Comparison of ENCODE assay signal across 10 cellular contexts in the genomic region with DNA sequence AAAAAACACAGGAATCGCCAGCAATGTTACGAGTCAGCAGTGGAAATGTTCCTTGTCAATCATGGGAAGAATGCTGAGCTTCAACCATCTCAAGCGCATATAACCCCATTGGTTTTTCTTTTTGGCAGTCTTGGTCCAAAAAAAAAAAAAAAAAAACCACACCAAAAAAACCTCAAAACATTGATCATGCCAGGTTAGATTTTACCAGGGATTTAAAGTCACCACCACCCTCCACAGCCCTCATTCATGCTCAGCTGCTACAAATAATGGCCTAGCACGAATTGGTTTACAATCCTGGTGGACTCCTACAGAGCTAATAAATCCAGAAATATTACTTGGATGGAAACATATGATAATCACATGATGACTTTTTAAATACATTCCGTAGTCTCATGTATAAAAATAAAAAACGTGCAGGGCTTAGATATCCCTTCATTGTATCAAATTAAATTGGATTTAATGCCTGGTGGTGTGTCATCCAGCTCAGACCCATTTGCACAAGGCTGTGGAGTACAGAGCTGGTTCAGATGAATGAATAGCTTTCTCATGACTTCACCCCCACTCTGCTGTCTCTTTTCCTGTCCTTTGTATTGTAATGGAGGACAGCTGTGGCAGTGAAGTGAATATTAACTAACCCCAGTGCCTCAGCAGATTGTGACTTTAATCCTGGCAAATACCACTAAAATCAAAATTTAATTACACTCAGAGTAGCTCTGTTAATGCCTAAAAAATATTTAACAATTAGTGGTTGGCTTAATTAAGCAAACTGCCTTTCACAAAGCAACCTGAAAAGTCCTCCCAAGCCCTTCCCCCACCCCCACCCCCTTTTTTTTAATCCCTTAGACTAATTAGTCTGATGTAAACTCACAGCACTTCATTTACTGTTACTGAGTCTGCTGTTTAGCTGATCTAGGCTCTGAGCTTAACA.
DNase-seq lines count a peak whose midpoint lies in the region; ATAC-seq and TF ChIP-seq lines count a peak whose summit lies in the region.
"Had no signal": no experiment of that assay in that cellular context is flagged by ENCODE, and none has a peak within 500 bp of the region (broad histone marks: within the 10 kb centered on the region; RNA-seq: fewer than 3 reads in every experiment).

No MANE protein-coding gene starts in this region.

- H3K4me3 ChIP-seq in HUES64 (ENCODE audit: low read length) = peak overlapping the region; percentile 3; the same call in 1 of the 2 replicates
- H3K4me3 ChIP-seq: tibial artery had no signal

- CTCF ChIA-PET in WTC11 (lab: Charles Lee) = interaction anchor here (0.6 to 1.6 kb wide), 4 partner anchors 9 to 640 kb away, joined by 3 read pairs; no protein-coding TSS in a partner anchor
- CTCF ChIA-PET in activated CD8-positive, alpha-beta memory T cell treated with anti-CD3 and anti-CD28 coated beads, Interleukin-2, amount 10 ng/mL, durations not matched to agents 7 days and 5 days (lab: Charles Lee) = no interaction called here

- TF ChIP-seq CTCF in WTC11 (IDR thresholded peaks at IDR 0.05) = no peak

- WGBS in HUES64 = 71% methylated on average over 4 of the region's 6 CpGs

- peaks cover 7% of the 10 kb centered on the region for H3K9me3 Mint-ChIP-seq in WTC11
- peaks cover 4% of the 10 kb centered on the region for H3K9me3 Mint-ChIP-seq in activated CD8-positive, alpha-beta memory T cell treated with anti-CD3 and anti-CD28 coated beads, Interleukin-2, amount 10 ng/mL, durations not matched to agents 7 days and 5 days (ENCODE audit: low read depth)

- H3K27ac ChIP-seq in HUES64 (ENCODE audit: low read depth, low read length) = peak overlapping the region; percentile 83
- H3K27ac ChIP-seq: tibial artery had no signal

- H3K27ac Mint-ChIP-seq in WTC11 = peak overlapping the region; percentile 83
- H3K27ac Mint-ChIP-seq in activated CD8-positive, alpha-beta memory T cell treated with anti-CD3 and anti-CD28 coated beads, Interleukin-2, amount 10 ng/mL, durations not matched to agents 7 days and 5 days = no peak overlapping the region
- H3K27ac Mint-ChIP-seq: progenitor cell of endocrine pancreas had no signal

- DNase-seq in Ammon's horn (ENCODE audit: low spot score) (peak; percentile 85), WTC11 (ENCODE audit: low spot score) (no peak), inferior parietal cortex (ENCODE audit: extremely low spot score) (peak; percentile 52), LoVo (ENCODE audit: low spot score) (no peak)
- DNase-seq in activated CD8-positive, alpha-beta memory T cell treated with anti-CD3 and anti-CD28 coated beads, Interleukin-2, amount 10 ng/mL, durations not matched to agents 7 days and 5 days = no peak
- DNase-seq: tibial artery had no signal

- POLR2A ChIA-PET in WTC11 (lab: Charles Lee) = interaction anchor here (0.7 to 1.1 kb wide), 3 partner anchors 22 to 1200 kb away, joined by 3 to 5 read pairs (median 4); no protein-coding TSS in a partner anchor

- H3K36me3 ChIP-seq in HUES64 (ENCODE audit: insufficient read depth, low read length) = no peaks in the 10 kb centered on the region
- H3K36me3 ChIP-seq: tibial artery had no signal

- no peaks in the 10 kb centered on the region for H3K27me3 ChIP-seq in HUES64 (ENCODE audit: insufficient read depth, low read length)
- H3K27me3 ChIP-seq: tibial artery had no signal

- H3K4me1 ChIP-seq in HUES64 (ENCODE audit: insufficient read depth, low read length) = peaks cover 77% of the 10 kb centered on the region
- H3K4me1 ChIP-seq: tibial artery had no signal

- peaks cover 71% of the 10 kb centered on the region for H3K4me1 Mint-ChIP-seq in WTC11
- H3K4me1 Mint-ChIP-seq in activated CD8-positive, alpha-beta memory T cell treated with anti-CD3 and anti-CD28 coated beads, Interleukin-2, amount 10 ng/mL, durations not matched to agents 7 days and 5 days = no peaks in the 10 kb centered on the region

- no peaks in the 10 kb centered on the region for H3K9me3 ChIP-seq in HUES64 (ENCODE audit: insufficient read depth, low read depth, low read length)
- H3K9me3 ChIP-seq: tibial artery had no signal

- peak overlapping the region; percentile 5 for H3K4me3 Mint-ChIP-seq in WTC11
- no peak overlapping the region for H3K4me3 Mint-ChIP-seq in activated CD8-positive, alpha-beta memory T cell treated with anti-CD3 and anti-CD28 coated beads, Interleukin-2, amount 10 ng/mL, durations not matched to agents 7 days and 5 days

- peaks cover 6% of the 10 kb centered on the region for H3K36me3 Mint-ChIP-seq in WTC11
- no peaks in the 10 kb centered on the region for H3K36me3 Mint-ChIP-seq in activated CD8-positive, alpha-beta memory T cell treated with anti-CD3 and anti-CD28 coated beads, Interleukin-2, amount 10 ng/mL, durations not matched to agents 7 days and 5 days

- H3K9ac ChIP-seq in HUES64 (ENCODE audit: low read depth, low read length) = peak overlapping the region; percentile 63; the same call in 1 of the 2 replicates

- no peaks in the 10 kb centered on the region for H3K27me3 Mint-ChIP-seq in WTC11 (ENCODE audit: low read depth)
- no peaks in the 10 kb centered on the region for H3K27me3 Mint-ChIP-seq in activated CD8-positive, alpha-beta memory T cell treated with anti-CD3 and anti-CD28 coated beads, Interleukin-2, amount 10 ng/mL, durations not matched to agents 7 days and 5 days
- H3K27me3 Mint-ChIP-seq: progenitor cell of endocrine pancreas had no signal

- ATAC-seq in WTC11 (peak; percentile 93), HG02678 (IDR thresholded peaks at IDR 0.05; ENCODE audit: unreplicated experiment) (no peak), GM21786 (IDR thresholded peaks at IDR 0.05; ENCODE audit: unreplicated experiment) (no peak)
- ATAC-seq in activated CD8-positive, alpha-beta memory T cell treated with anti-CD3 and anti-CD28 coated beads, Interleukin-2, amount 10 ng/mL, durations not matched to agents 7 days and 5 days = no peak

TF ChIP-seq in WTC11, 78 proteins besides CTCF, POLR2A, EP300 and RAD21:
- TF ChIP-seq OVOL2 (CRISPR knock-in tag; IDR thresholded peaks at IDR 0.05; ENCODE audit: borderline replicate concordance) (no peak), AFF4 (CRISPR knock-in tag; IDR thresholded peaks at IDR 0.05; ENCODE audit: borderline replicate concordance) (0 out of 2 replicates have a peak, but pooled peaks have one; percentile 50), IRF2 (CRISPR knock-in tag; IDR thresholded peaks at IDR 0.05; ENCODE audit: borderline replicate concordance, low read depth) (no peak)
- TF ChIP-seq, protein P1, sequence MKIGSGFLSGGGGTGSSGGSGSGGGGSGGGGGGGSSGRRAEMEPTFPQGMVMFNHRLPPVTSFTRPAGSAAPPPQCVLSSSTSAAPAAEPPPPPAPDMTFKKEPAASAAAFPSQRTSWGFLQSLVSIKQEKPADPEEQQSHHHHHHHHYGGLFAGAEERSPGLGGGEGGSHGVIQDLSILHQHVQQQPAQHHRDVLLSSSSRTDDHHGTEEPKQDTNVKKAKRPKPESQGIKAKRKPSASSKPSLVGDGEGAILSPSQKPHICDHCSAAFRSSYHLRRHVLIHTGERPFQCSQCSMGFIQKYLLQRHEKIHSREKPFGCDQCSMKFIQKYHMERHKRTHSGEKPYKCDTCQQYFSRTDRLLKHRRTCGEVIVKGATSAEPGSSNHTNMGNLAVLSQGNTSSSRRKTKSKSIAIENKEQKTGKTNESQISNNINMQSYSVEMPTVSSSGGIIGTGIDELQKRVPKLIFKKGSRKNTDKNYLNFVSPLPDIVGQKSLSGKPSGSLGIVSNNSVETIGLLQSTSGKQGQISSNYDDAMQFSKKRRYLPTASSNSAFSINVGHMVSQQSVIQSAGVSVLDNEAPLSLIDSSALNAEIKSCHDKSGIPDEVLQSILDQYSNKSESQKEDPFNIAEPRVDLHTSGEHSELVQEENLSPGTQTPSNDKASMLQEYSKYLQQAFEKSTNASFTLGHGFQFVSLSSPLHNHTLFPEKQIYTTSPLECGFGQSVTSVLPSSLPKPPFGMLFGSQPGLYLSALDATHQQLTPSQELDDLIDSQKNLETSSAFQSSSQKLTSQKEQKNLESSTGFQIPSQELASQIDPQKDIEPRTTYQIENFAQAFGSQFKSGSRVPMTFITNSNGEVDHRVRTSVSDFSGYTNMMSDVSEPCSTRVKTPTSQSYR (CRISPR knock-in tag; IDR thresholded peaks at IDR 0.05) = 0 out of 2 replicates have a peak, but pooled peaks have one; percentile 32

Comparison
In these comparisons a context has a peak if more than half of its experiments do, and no peak if none do; other contexts are left out.
1. DNase-seq: peak in Ammon's horn (single experiment) and inferior parietal cortex (single experiment); none in WTC11 (single experiment), LoVo (single experiment) and activated CD8-positive, alpha-beta memory T cell treated with anti-CD3 and anti-CD28 coated beads, Interleukin-2, amount 10 ng/mL, durations not matched to agents 7 days and 5 days (single experiment).